In genomic region chrX:49256268-49256995, GRCh38 we compare ENCODE assay signal across 1 cellular context.
A peak's percentile ranks its signal among the peaks of the same experiment; 100 is the strongest.
TF ChIP-seq lines count a peak whose summit lies in the region.

No MANE protein-coding gene starts in this region.

TF ChIP-seq in HepG2, 621 proteins besides CTCF, POLR2A, EP300 and RAD21:
- TF ChIP-seq ZNF629 (CRISPR knock-in tag; conservative IDR thresholded peaks at IDR 0.05) (peak; percentile 32; the same call in 1 of the 2 replicates), SPEN (CRISPR knock-in tag; IDR thresholded peaks at IDR 0.05; ENCODE audit: low read depth) (no peak)
